In the genomic region with DNA sequence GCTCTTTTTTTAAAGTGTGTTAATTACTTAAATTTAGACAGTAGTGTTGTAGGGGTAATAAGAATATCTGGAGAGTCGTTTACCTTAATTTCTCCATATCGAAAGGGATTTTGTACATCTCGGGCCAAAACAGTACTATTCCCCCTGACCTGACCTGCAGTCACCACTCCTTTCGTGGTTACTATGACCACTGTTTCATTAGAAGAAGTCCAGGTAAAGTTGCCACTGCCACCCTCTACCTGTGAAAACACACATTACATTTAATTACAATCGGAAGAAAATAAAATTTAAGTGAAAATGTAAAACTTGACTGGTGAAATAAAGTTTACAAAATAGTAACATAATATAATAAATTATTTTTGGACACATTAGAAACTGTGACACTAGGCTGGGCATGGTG, we compare ENCODE assay signal across 19 cellular contexts. TPM values are rescaled to one million over a fixed set of nuclear protein-coding genes. Genes with fewer than 3 reads are reported as not detected.
"Had no signal": no experiment of that assay in that cellular context is flagged by ENCODE, and none has a peak within 500 bp of the region (broad histone marks: within the 10 kb centered on the region; RNA-seq: fewer than 3 reads in every experiment).

No MANE protein-coding gene starts in this region.

- ATAC-seq: activated CD4-positive, CD25-positive, alpha-beta regulatory T cell treated with anti-CD3 and anti-CD28 coated beads, Interleukin-2, amount 50 U/mL, for 24 hours; activated naive CD4-positive, alpha-beta T cell treated with anti-CD3 and anti-CD28 coated beads, Interleukin-2, amount 50 U/mL, for 72 hours; left colon; pancreas had no signal

- H3K4me1 ChIP-seq: colonic mucosa, pancreas, sigmoid colon, spleen, suprapubic skin had no signal

- H3K9ac ChIP-seq: neural progenitor cell had no signal

- H3K4me1 Mint-ChIP-seq: naive B cell had no signal

- H3K27ac Mint-ChIP-seq: activated naive CD4-positive, alpha-beta T cell treated with anti-CD3 and anti-CD28 coated beads, Interleukin-2, amount 50 U/mL, for 72 hours; activated T-cell treated with anti-CD3 and anti-CD28 coated beads, Interleukin-2, amount 50 U/mL, for 24 hours; naive B cell; neural progenitor cell; stimulated activated naive CD8-positive, alpha-beta T cell treated with anti-CD3 and anti-CD28 coated beads, Interleukin-15, Interleukin-2, amounts not matched to agents 100 ng/mL and 50 ng/mL, for 24 hours; T-helper 2 cell treated with Interferon-gamma antibody and Interleukin-4, amounts not matched to agents 5 μg/mL and 100 μg/mL, for 36 hours had no signal

- H3K9me3 Mint-ChIP-seq: activated naive CD4-positive, alpha-beta T cell treated with anti-CD3 and anti-CD28 coated beads, Interleukin-2, amount 50 U/mL, for 72 hours; activated T-cell treated with anti-CD3 and anti-CD28 coated beads, Interleukin-2, amount 50 U/mL, for 24 hours; naive B cell; neural progenitor cell; stimulated activated naive CD8-positive, alpha-beta T cell treated with anti-CD3 and anti-CD28 coated beads, Interleukin-15, Interleukin-2, amounts not matched to agents 100 ng/mL and 50 ng/mL, for 24 hours; T-helper 2 cell treated with Interferon-gamma antibody and Interleukin-4, amounts not matched to agents 5 μg/mL and 100 μg/mL, for 36 hours had no signal

- H3K4me3 ChIP-seq: colonic mucosa, lung, neural progenitor cell, pancreas, sigmoid colon, spleen, suprapubic skin had no signal

- H3K27me3 ChIP-seq: colonic mucosa, neural progenitor cell, pancreas, sigmoid colon, spleen, suprapubic skin had no signal

- FAIRE-seq: pancreas had no signal

- H3K4me2 ChIP-seq: neural progenitor cell had no signal

- DNase-seq: activated CD4-positive, alpha-beta T cell treated with anti-CD3 and anti-CD28 coated beads, Interleukin-2, amount 50 U/mL, for 1 hour; activated effector memory CD4-positive, alpha-beta T cell treated with anti-CD3 and anti-CD28 coated beads, Interleukin-2, amount 50 U/mL, for 16 hours; activated T-cell treated with anti-CD3 and anti-CD28 coated beads, Interleukin-2, amount 50 U/mL, for 24 hours; caudate nucleus; colonic mucosa; foreskin melanocyte; left colon; naive B cell; pancreas; sigmoid colon; spleen; trophoblast cell had no signal

- H3K27ac ChIP-seq: colonic mucosa, neural progenitor cell, pancreas, sigmoid colon, spleen, suprapubic skin had no signal

- H2AFZ ChIP-seq: neural progenitor cell had no signal

- H3K36me3 ChIP-seq: colonic mucosa, neural progenitor cell, pancreas, sigmoid colon, spleen, suprapubic skin had no signal

- H3K36me3 Mint-ChIP-seq: activated naive CD4-positive, alpha-beta T cell treated with anti-CD3 and anti-CD28 coated beads, Interleukin-2, amount 50 U/mL, for 72 hours; naive B cell; neural progenitor cell had no signal

- H3K4me3 Mint-ChIP-seq: activated T-cell treated with anti-CD3 and anti-CD28 coated beads, Interleukin-2, amount 50 U/mL, for 24 hours; naive B cell; neural progenitor cell; stimulated activated naive CD8-positive, alpha-beta T cell treated with anti-CD3 and anti-CD28 coated beads, Interleukin-15, Interleukin-2, amounts not matched to agents 100 ng/mL and 50 ng/mL, for 24 hours; T-helper 2 cell treated with Interferon-gamma antibody and Interleukin-4, amounts not matched to agents 5 μg/mL and 100 μg/mL, for 36 hours had no signal

- H3K27me3 Mint-ChIP-seq: activated T-cell treated with anti-CD3 and anti-CD28 coated beads, Interleukin-2, amount 50 U/mL, for 24 hours; naive B cell; stimulated activated naive CD8-positive, alpha-beta T cell treated with anti-CD3 and anti-CD28 coated beads, Interleukin-15, Interleukin-2, amounts not matched to agents 100 ng/mL and 50 ng/mL, for 24 hours had no signal

- H3K9me3 ChIP-seq: colonic mucosa, pancreas, sigmoid colon, spleen, suprapubic skin had no signal

RNA-seq across cellular contexts. Expression of a gene that starts 37.2 kb away (rescaled TPM):
- total RNA-seq: suprapubic skin had no signal
